Comparison of ENCODE assay signal across 23 cellular contexts in the genomic region with DNA sequence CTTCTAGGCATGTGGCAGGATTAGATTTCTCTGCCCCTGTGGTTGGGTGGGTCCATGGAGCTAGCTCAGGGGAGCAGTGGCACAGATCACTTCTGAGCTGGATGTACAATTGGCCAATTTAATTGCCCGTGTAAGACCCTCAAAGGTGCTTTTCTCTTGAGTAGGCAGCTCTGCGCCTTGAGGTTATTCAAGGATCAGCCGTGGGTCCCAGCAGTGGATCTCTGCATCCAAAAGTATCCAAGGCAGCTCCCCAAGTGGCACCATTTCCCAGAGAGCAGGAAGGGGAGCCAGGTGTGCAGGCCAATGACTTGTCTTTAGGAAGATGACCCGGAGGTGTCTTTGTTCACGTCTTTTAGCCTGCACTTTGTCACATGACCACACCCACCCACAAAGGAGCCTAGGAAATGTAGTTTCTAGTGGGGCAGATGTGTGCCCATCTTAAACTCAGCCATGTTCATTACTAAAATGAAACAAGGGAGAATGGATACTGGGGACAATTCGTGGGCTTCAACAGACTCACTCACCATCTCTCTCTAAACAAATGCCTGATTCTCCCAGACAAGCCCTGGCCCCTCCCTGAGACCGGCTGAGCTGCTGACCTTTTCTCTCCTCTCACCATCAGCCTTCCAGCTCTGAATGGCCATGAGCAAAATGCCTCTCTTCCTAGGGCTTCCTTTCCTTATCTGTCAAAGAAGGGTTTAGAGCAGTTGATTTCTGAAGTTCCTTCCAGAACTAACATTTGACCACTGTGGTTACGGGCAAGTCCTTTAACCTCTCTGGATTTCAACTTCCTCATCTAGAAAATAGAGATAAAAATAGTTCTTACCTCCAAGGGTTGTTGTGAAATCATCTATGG. TPM values are rescaled to one million over a fixed set of nuclear protein-coding genes. Genes with fewer than 3 reads are reported as not detected.
DNase-seq lines count a peak whose midpoint lies in the region; ATAC-seq and TF ChIP-seq lines count a peak whose summit lies in the region.
"Had no signal": no experiment of that assay in that cellular context is flagged by ENCODE, and none has a peak within 500 bp of the region (broad histone marks: within the 10 kb centered on the region; RNA-seq: fewer than 3 reads in every experiment).

No MANE protein-coding gene starts in this region.

- H3K36me3 ChIP-seq in BLaER1 treated with 17β-estradiol and CSF1 and Interleukin-3, amounts not matched to agents 10 nM and 100 nM: no peaks in the 10 kb centered on the region
- H3K36me3 ChIP-seq in H7 (replicated peaks; ENCODE audit: control insufficient read depth, insufficient read depth, low read length) (no peaks in the 10 kb centered on the region), mucosa of descending colon (ENCODE audit: low read depth) (no peaks in the 10 kb centered on the region)
- H3K36me3 ChIP-seq: gastroesophageal sphincter, left lung, MG63, vagina had no signal

- ATAC-seq in mucosa of descending colon: no peak
- ATAC-seq: gastroesophageal sphincter, HepG2, left lung had no signal

- H3K9me3 ChIP-seq in BLaER1 treated with 17β-estradiol and CSF1 and Interleukin-3, amounts not matched to agents 10 nM and 100 nM (replicated peaks in 1 of 11): peaks cover 0 to 3% (median under 1%) of the 10 kb centered on the region in 11 experiments; a peak in 4 of 22 replicates
- H3K9me3 ChIP-seq in mucosa of descending colon: no peaks in the 10 kb centered on the region
- H3K9me3 ChIP-seq: MG63, vagina had no signal

- no peak overlapping the region for H3K9ac ChIP-seq in BLaER1 treated with 17β-estradiol and CSF1 and Interleukin-3, amounts not matched to agents 10 nM and 100 nM
- H3K9ac ChIP-seq: GM23248 had no signal

- TF ChIP-seq CTCF in mucosa of descending colon (IDR thresholded peaks at IDR 0.05): no peak

- H3K27ac ChIP-seq in BLaER1 treated with 17β-estradiol and CSF1 and Interleukin-3, amounts not matched to agents 10 nM and 100 nM: peak overlapping the region in 4 of 11 experiments; percentile 2 to 42 (median 24); a peak in 4 of 22 replicates
- H3K27ac ChIP-seq: epithelial cell of prostate, gastroesophageal sphincter, GM23248, left lung, vagina had no signal

- H3K4me2 ChIP-seq in BLaER1 treated with 17β-estradiol and CSF1 and Interleukin-3, amounts not matched to agents 10 nM and 100 nM: peak overlapping the region; percentile 23 to 84 (median 56); a peak in 19 of 22 replicates

- intact Hi-C loops in mucosa of descending colon (cut with DNase I, micrococcal nuclease): no loop called here

- no peaks in the 10 kb centered on the region for H3K27me3 ChIP-seq in BLaER1 treated with 17β-estradiol and CSF1 and Interleukin-3, amounts not matched to agents 10 nM and 100 nM
- no peaks in the 10 kb centered on the region for H3K27me3 ChIP-seq in H7 (ENCODE audit: control insufficient read depth, insufficient read depth, low read length)
- H3K27me3 ChIP-seq: gastroesophageal sphincter, left lung, MG63, vagina had no signal

- peaks cover 15 to 32% (median 26%) of the 10 kb centered on the region in 10 experiments for H3K4me1 ChIP-seq in BLaER1 treated with 17β-estradiol and CSF1 and Interleukin-3, amounts not matched to agents 10 nM and 100 nM
- peaks cover 20% of the 10 kb centered on the region for H3K4me1 ChIP-seq in mucosa of descending colon (ENCODE audit: low read depth)
- H3K4me1 ChIP-seq: left lung, vagina had no signal

- DNase-seq in H7 (peak; percentile 13), SKM-1 (lab: John Stamatoyannopoulos, UW; ENCODE audit: unreplicated experiment) (peak; percentile 67), islet precursor cell (peak; percentile 35), GM03348 (ENCODE audit: low spot score) (no peak), NCI-H146 (lab: John Stamatoyannopoulos, UW) (no peak), mucosa of descending colon (no peak)
- no peak for DNase-seq in activated CD4-positive, CD25-positive, alpha-beta regulatory T cell (lab: John Stamatoyannopoulos, UW)
- DNase-seq: activated CD4-positive, alpha-beta T cell treated with anti-CD3 and anti-CD28 coated beads for 48 hours; activated T-cell treated with anti-CD3 and anti-CD28 coated beads for 4 hours; EL; GM23248; left lung; MG63; NCI-H1930; NCI-H345; NK-92 treated with Interleukin-12 subunit alpha and Interleukin-12 subunit beta, amount 100 ng/mL, for 24 hours; occipital lobe; T-helper 2 cell had no signal

- H3K4me3 ChIP-seq in BLaER1 treated with 17β-estradiol and CSF1 and Interleukin-3, amounts not matched to agents 10 nM and 100 nM: no peak overlapping the region
- H3K4me3 ChIP-seq in H7 (ENCODE audit: insufficient read depth, low read depth, low read length) (no peak overlapping the region), mucosa of descending colon (no peak overlapping the region)
- H3K4me3 ChIP-seq: gastroesophageal sphincter, GM23248, left lung, MG63, vagina had no signal

- no peaks in the 10 kb centered on the region for H4K20me1 ChIP-seq in BLaER1 treated with 17β-estradiol and CSF1 and Interleukin-3, amounts not matched to agents 10 nM and 100 nM

RNA-seq across cellular contexts. Expression of gene TENT5C, which starts 41.4 kb away (rescaled TPM):
- 0.26 and 0.48 TPM in 2 replicates for total RNA-seq in H7 (2014; rRNA removed; shearing (Covaris generic))
- total RNA-seq in mucosa of descending colon: 10 to 100 TPM; 16.5 to 37.4 (median 32.1) TPM
- total RNA-seq: GM23248 had no signal

Comparison
In these comparisons a context has a peak if more than half of its experiments do, and no peak if none do; other contexts are left out.
1. DNase-seq: peak in H7 (single experiment), SKM-1 (single experiment) and islet precursor cell (single experiment); none in GM03348 (single experiment), NCI-H146 (single experiment), mucosa of descending colon (0 of 3) and activated CD4-positive, CD25-positive, alpha-beta regulatory T cell (0 of 4).
2. RNA of gene TENT5C, which starts 41.4 kb away (total RNA-seq): 16.5 to 37.4 TPM in mucosa of descending colon; 0.26 to 0.48 TPM in H7; every median in the first group is over 10 times any median in the second.